Comparison of ENCODE assay signal across 8 cellular contexts in genomic region chr17:76381633-76382304, GRCh38. TPM values are rescaled to one million over a fixed set of nuclear protein-coding genes. Genes with fewer than 3 reads are reported as not detected.
DNase-seq lines count a peak whose midpoint lies in the region; ATAC-seq, FAIRE-seq and TF ChIP-seq lines count a peak whose summit lies in the region.
"Had no signal": no experiment of that assay in that cellular context is flagged by ENCODE, and none has a peak within 500 bp of the region (broad histone marks: within the 10 kb centered on the region; RNA-seq: fewer than 3 reads in every experiment).

No MANE protein-coding gene starts in this region.

- H3K9me3 Mint-ChIP-seq in effector memory CD8-positive, alpha-beta T cell, result no peaks in the 10 kb centered on the region

- peaks cover 4% of the 10 kb centered on the region for H3K36me3 Mint-ChIP-seq in effector memory CD8-positive, alpha-beta T cell (ENCODE audit: insufficient read depth)

- FAIRE-seq in pancreas (lab: Jason Lieb, UNC), result no peak

- peak overlapping the region; percentile 79 to 89 (median 83) for H3K27ac ChIP-seq in pancreas
- H3K27ac ChIP-seq: cardiac muscle cell had no signal

- DNase-seq in ELF-1 (ENCODE audit: low read depth, low spot score) (peak; percentile 51), NOMO-1 treated with DMSO at 0.1 percent for 48 hours (lab: John Stamatoyannopoulos, UW; ENCODE audit: unreplicated experiment) (peak; percentile 52), pancreas (peak in 2 of 6 donors; percentile 42 to 53), germinal center (ENCODE audit: low spot score) (no peak), NCI-H82 treated with DMSO at 0.1 percent for 48 hours (lab: John Stamatoyannopoulos, UW; ENCODE audit: unreplicated experiment) (no peak), SHP77 (lab: John Stamatoyannopoulos, UW) (no peak)
- DNase-seq in effector memory CD8-positive, alpha-beta T cell, result no peak

- intact Hi-C loops in pancreas (cut with DNase I), result no loop called here

- H3K36me3 ChIP-seq in pancreas, result no peaks in the 10 kb centered on the region
- H3K36me3 ChIP-seq: cardiac muscle cell had no signal

- ATAC-seq in effector memory CD8-positive, alpha-beta T cell (replicated peaks), result no peak
- no peak for ATAC-seq in pancreas

- no peak for TF ChIP-seq CTCF in pancreas (IDR thresholded peaks at IDR 0.05)

- no peaks in the 10 kb centered on the region for H3K27me3 Mint-ChIP-seq in effector memory CD8-positive, alpha-beta T cell

- H3K27me3 ChIP-seq in pancreas, result no peaks in the 10 kb centered on the region

- H3K4me3 Mint-ChIP-seq in effector memory CD8-positive, alpha-beta T cell, result peak overlapping the region; percentile 91 to 96

- peaks cover 0 to 14% (median 10%) of the 10 kb centered on the region in 3 donors for H3K4me1 ChIP-seq in pancreas

- no peak overlapping the region for H3K27ac Mint-ChIP-seq in effector memory CD8-positive, alpha-beta T cell

- H3K9me3 ChIP-seq in pancreas, result no peaks in the 10 kb centered on the region

- H3K4me3 ChIP-seq in pancreas, result peak overlapping the region in 1 of 4 donors; percentile 12

- WGBS in pancreas, 2 donors, result 70 to 75% methylated on average over 19 of the region's 19 CpGs

- H3K4me1 Mint-ChIP-seq in effector memory CD8-positive, alpha-beta T cell (ENCODE audit: low read depth in 2 of 2), result peaks cover 3 to 4% of the 10 kb centered on the region in 2 donors

RNA-seq across cellular contexts. Expression of gene SPHK1, which starts 2.6 kb away (rescaled TPM):
- 10 to 100 TPM in 2 of 6 donors, 1 to 10 TPM in 4; 5.1 to 25.4 (median 8.5) TPM for total RNA-seq in pancreas
- polyA plus RNA-seq in pancreas, result 10 to 100 TPM; 30.9 to 46.3 TPM

RNA-seq across cellular contexts. Expression of gene PRPSAP1, which starts 28.1 kb away (rescaled TPM):
- 10 to 100 TPM; 18.5 to 39.7 (median 24.3) TPM for total RNA-seq in pancreas
- 10 to 100 TPM; 26.2 to 43.3 TPM for polyA plus RNA-seq in pancreas

Comparison
In these comparisons a context has a peak if more than half of its experiments do, and no peak if none do; other contexts are left out.
1. DNase-seq: peak in ELF-1 (single experiment) and NOMO-1 treated with DMSO at 0.1 percent for 48 hours (single experiment); none in effector memory CD8-positive, alpha-beta T cell (0 of 3), germinal center (single experiment), NCI-H82 treated with DMSO at 0.1 percent for 48 hours (single experiment) and SHP77 (0 of 2).